In genomic region chr10:97422921-97423420, GRCh38 we compare ENCODE assay signal across 6 cellular contexts. TPM values are rescaled to one million over a fixed set of nuclear protein-coding genes. Genes with fewer than 3 reads are reported as not detected.
DNase-seq lines count a peak whose midpoint lies in the region; ATAC-seq, FAIRE-seq and TF ChIP-seq lines count a peak whose summit lies in the region.

No MANE protein-coding gene starts in this region.

- TF ChIP-seq POLR2A in NB4 (IDR thresholded peaks at IDR 0.05; ENCODE audit: extremely low read depth, insufficient read length) (no peak), spleen (IDR thresholded peaks at IDR 0.05) (no peak)

- H3K4me3 ChIP-seq in NB4 (ENCODE audit: low read depth, low read length): peak overlapping the region; percentile 44
- no peak overlapping the region for H3K4me3 ChIP-seq in astrocyte (ENCODE audit: insufficient read depth, low read depth, low read length)
- peak overlapping the region in 1 of 8 donors; percentile 9 for H3K4me3 ChIP-seq in spleen

- H3K9ac ChIP-seq in astrocyte (ENCODE audit: low read length): peak overlapping the region; percentile 72

- H3K4me1 Mint-ChIP-seq in astrocyte (ENCODE audit: low read depth, unreplicated experiment): peaks cover 14% of the 10 kb centered on the region

- H3K36me3 ChIP-seq in astrocyte (ENCODE audit: insufficient read depth, low read length) (peaks cover 4% of the 10 kb centered on the region), spleen (no peaks in the 10 kb centered on the region)

- no peaks in the 10 kb centered on the region for H3K9me3 Mint-ChIP-seq in astrocyte (ENCODE audit: unreplicated experiment)

- peaks cover 10% of the 10 kb centered on the region for H4K20me1 ChIP-seq in astrocyte (ENCODE audit: insufficient read depth, low read length)

- peak overlapping the region; percentile 84 for H3K27ac ChIP-seq in astrocyte (ENCODE audit: low read depth, low read length)
- H3K27ac ChIP-seq in spleen: peak overlapping the region; percentile 48 to 95 (median 94)

- no peaks in the 10 kb centered on the region for H3K9me3 ChIP-seq in astrocyte (ENCODE audit: insufficient read depth, low read depth, low read length)
- no peaks in the 10 kb centered on the region for H3K9me3 ChIP-seq in spleen

- H3K4me3 Mint-ChIP-seq in astrocyte (ENCODE audit: unreplicated experiment): peak overlapping the region; percentile 70

- no peaks in the 10 kb centered on the region for H3K27me3 ChIP-seq in astrocyte (ENCODE audit: insufficient read depth, low read length)
- H3K27me3 ChIP-seq in spleen (replicated peaks in 1 of 7): no peaks in the 10 kb centered on the region

- TF ChIP-seq CTCF in NB4 (IDR thresholded peaks at IDR 0.05; ENCODE audit: low read depth, low read length) (no peak), astrocyte (IDR thresholded peaks at IDR 0.05; ENCODE audit: insufficient read depth, low read depth, low read length) (no peak), spleen (IDR thresholded peaks at IDR 0.05 in 8 of 11, conservative IDR thresholded peaks at IDR 0.05 in 3 of 11) (no peak)

- no peak for ATAC-seq in GM21390 (IDR thresholded peaks at IDR 0.05; ENCODE audit: unreplicated experiment)
- no peak for ATAC-seq in HG02571 (IDR thresholded peaks at IDR 0.05; ENCODE audit: unreplicated experiment)
- no peak for ATAC-seq in GM21423 (IDR thresholded peaks at IDR 0.05; ENCODE audit: unreplicated experiment)

- H3K4me1 ChIP-seq in astrocyte (ENCODE audit: insufficient read depth, low read length): peaks cover 20% of the 10 kb centered on the region
- H3K4me1 ChIP-seq in spleen: peaks cover 22 to 93% (median 54%) of the 10 kb centered on the region in 6 donors

- intact Hi-C loops in spleen (cut with DNase I; ENCODE audit: low total_unique reads): no loop called here

- H3K4me2 ChIP-seq in astrocyte (ENCODE audit: low read length): peak overlapping the region; percentile 68

- peak; percentile 69 for DNase-seq in NB4 (ENCODE audit: low read depth)
- DNase-seq in astrocyte (ENCODE audit: low read depth): peak; percentile 76
- no peak for DNase-seq in spleen

- peaks cover 5% of the 10 kb centered on the region for H3K36me3 Mint-ChIP-seq in astrocyte (ENCODE audit: low read depth, unreplicated experiment)

- peak overlapping the region; percentile 34 for H2AFZ ChIP-seq in astrocyte (ENCODE audit: low read depth, low read length)

- peak overlapping the region; percentile 59 for H3K27ac Mint-ChIP-seq in astrocyte (ENCODE audit: unreplicated experiment)

- no peaks in the 10 kb centered on the region for H3K27me3 Mint-ChIP-seq in astrocyte (ENCODE audit: low read depth, unreplicated experiment)

- FAIRE-seq in astrocyte (lab: Jason Lieb, UNC): no peak

- WGBS in spleen, 5 donors: 55 to 68% (median 59%) methylated on average over 6 of the region's 6 CpGs

- peaks cover 42% of the 10 kb centered on the region for H3K79me2 ChIP-seq in astrocyte (ENCODE audit: insufficient read depth, low read length)

RNA-seq across cellular contexts. Expression of gene PGAM1, which starts 3.0 kb away (rescaled TPM):
- 706 and 719 TPM in 2 replicates for total RNA-seq in astrocyte
- total RNA-seq in spleen: 100 to 1,000 TPM; 144 to 235 (median 197) TPM
- polyA plus RNA-seq in spleen: 100 to 1,000 TPM in 1 of 3 donors, 10 to 100 TPM in 2; 51.4 to 146 (median 98.8) TPM

RNA-seq across cellular contexts. Expression of gene RRP12, which starts 21.8 kb away (rescaled TPM):
- total RNA-seq in astrocyte: 45.0 and 52.1 TPM in 2 replicates
- 10 to 100 TPM; 13.4 to 51.4 (median 24.6) TPM for total RNA-seq in spleen
- 10 to 100 TPM; 12.3 to 30.3 (median 25.1) TPM for polyA plus RNA-seq in spleen

RNA-seq across cellular contexts. Expression of gene EXOSC1, which starts 22.8 kb away (rescaled TPM):
- total RNA-seq in astrocyte: 37.9 and 38.6 TPM in 2 replicates
- 10 to 100 TPM; 28.7 to 38.2 (median 33.8) TPM for total RNA-seq in spleen
- 10 to 100 TPM; 42.1 to 50.5 (median 49.4) TPM for polyA plus RNA-seq in spleen

RNA-seq across cellular contexts. Expression of gene ZDHHC16, which starts 23.0 kb away (rescaled TPM):
- 51.1 and 53.5 TPM in 2 replicates for total RNA-seq in astrocyte
- 10 to 100 TPM; 23.6 to 26.1 (median 25.1) TPM for total RNA-seq in spleen
- 10 to 100 TPM; 14.0 to 20.1 (median 15.7) TPM for polyA plus RNA-seq in spleen
